9 cellular contexts compared by ENCODE assay signal in genomic region chr13:87678353-87678752, GRCh38. TPM values are rescaled to one million over a fixed set of nuclear protein-coding genes. Genes with fewer than 3 reads are reported as not detected.
DNase-seq lines count a peak whose midpoint lies in the region; ATAC-seq and TF ChIP-seq lines count a peak whose summit lies in the region.
"Had no signal": no experiment of that assay in that cellular context is flagged by ENCODE, and none has a peak within 500 bp of the region (broad histone marks: within the 10 kb centered on the region; RNA-seq: fewer than 3 reads in every experiment).

No MANE protein-coding gene starts in this region.

- TF ChIP-seq POLR2A in suprapubic skin (IDR thresholded peaks at IDR 0.05), result no peak

- H3K36me3 ChIP-seq in ascending aorta, result no peaks in the 10 kb centered on the region
- H3K36me3 ChIP-seq in left lung, result no peaks in the 10 kb centered on the region
- H3K36me3 ChIP-seq in suprapubic skin, result no peaks in the 10 kb centered on the region
- H3K36me3 ChIP-seq: BLaER1 treated with 17β-estradiol and CSF1 and Interleukin-3, amounts not matched to agents 10 nM and 100 nM had no signal

- H3K4me3 Mint-ChIP-seq in activated CD8-positive, alpha-beta T cell treated with anti-CD3 and anti-CD28 coated beads for 36 hours, result peak overlapping the region; percentile 43
- H3K4me3 Mint-ChIP-seq in activated CD8-positive, alpha-beta T cell treated with anti-CD3 and anti-CD28 coated beads, Interleukin-2, amount 10 ng/mL, durations not matched to agents 7 days and 5 days, result no peak overlapping the region

- H3K27ac Mint-ChIP-seq in activated CD8-positive, alpha-beta T cell treated with anti-CD3 and anti-CD28 coated beads for 36 hours, result no peak overlapping the region
- H3K27ac Mint-ChIP-seq in activated CD8-positive, alpha-beta T cell treated with anti-CD3 and anti-CD28 coated beads, Interleukin-2, amount 10 ng/mL, durations not matched to agents 7 days and 5 days, result no peak overlapping the region

- no peak for TF ChIP-seq EP300 in suprapubic skin (IDR thresholded peaks at IDR 0.05)

- no peak for TF ChIP-seq CTCF in activated CD8-positive, alpha-beta T cell treated with anti-CD3 and anti-CD28 coated beads for 36 hours (IDR thresholded peaks at IDR 0.05)
- TF ChIP-seq CTCF in ascending aorta (IDR thresholded peaks at IDR 0.05), result no peak
- TF ChIP-seq CTCF in left lung (IDR thresholded peaks at IDR 0.05), result no peak
- no peak for TF ChIP-seq CTCF in suprapubic skin (IDR thresholded peaks at IDR 0.05)

- no peak for DNase-seq in activated CD8-positive, alpha-beta T cell treated with anti-CD3 and anti-CD28 coated beads for 36 hours
- no peak for DNase-seq in activated CD8-positive, alpha-beta T cell treated with anti-CD3 and anti-CD28 coated beads, Interleukin-2, amount 10 ng/mL, durations not matched to agents 7 days and 5 days
- no peak for DNase-seq in ascending aorta (ENCODE audit: low spot score in 2 of 2)
- no peak for DNase-seq in left lung
- no peak for DNase-seq in suprapubic skin (ENCODE audit: low spot score in 2 of 2)
- DNase-seq in NCI-H187 (lab: John Stamatoyannopoulos, UW), result no peak
- DNase-seq in COLO668 (lab: John Stamatoyannopoulos, UW; ENCODE audit: unreplicated experiment), result no peak

- no peak for ATAC-seq in activated CD8-positive, alpha-beta T cell treated with anti-CD3 and anti-CD28 coated beads for 36 hours
- ATAC-seq in activated CD8-positive, alpha-beta T cell treated with anti-CD3 and anti-CD28 coated beads, Interleukin-2, amount 10 ng/mL, durations not matched to agents 7 days and 5 days, result no peak
- ATAC-seq in left lung (peak; percentile 7), HG03025 (IDR thresholded peaks at IDR 0.05; ENCODE audit: low FRiP score, unreplicated experiment) (no peak)

- H3K27me3 ChIP-seq in ascending aorta (peaks cover 6% of the 10 kb centered on the region), left lung (peaks cover 49 to 53% of the 10 kb centered on the region in 2 donors), suprapubic skin (peaks cover 44% of the 10 kb centered on the region)
- H3K27me3 ChIP-seq: BLaER1 treated with 17β-estradiol and CSF1 and Interleukin-3, amounts not matched to agents 10 nM and 100 nM had no signal

- no peaks in the 10 kb centered on the region for H3K9me3 Mint-ChIP-seq in activated CD8-positive, alpha-beta T cell treated with anti-CD3 and anti-CD28 coated beads for 36 hours
- no peaks in the 10 kb centered on the region for H3K9me3 Mint-ChIP-seq in activated CD8-positive, alpha-beta T cell treated with anti-CD3 and anti-CD28 coated beads, Interleukin-2, amount 10 ng/mL, durations not matched to agents 7 days and 5 days (ENCODE audit: insufficient read depth)

- 29% methylated on average over 9 of the region's 9 CpGs for WGBS in suprapubic skin

- POLR2A ChIA-PET in activated CD8-positive, alpha-beta T cell treated with anti-CD3 and anti-CD28 coated beads for 36 hours (lab: Charles Lee), result no interaction called here
- POLR2A ChIA-PET in activated CD8-positive, alpha-beta T cell treated with anti-CD3 and anti-CD28 coated beads, Interleukin-2, amount 10 ng/mL, durations not matched to agents 7 days and 5 days (lab: Charles Lee), result no interaction called here

- peaks cover 22% of the 10 kb centered on the region for H3K4me1 Mint-ChIP-seq in activated CD8-positive, alpha-beta T cell treated with anti-CD3 and anti-CD28 coated beads for 36 hours (ENCODE audit: low read depth)
- H3K4me1 Mint-ChIP-seq in activated CD8-positive, alpha-beta T cell treated with anti-CD3 and anti-CD28 coated beads, Interleukin-2, amount 10 ng/mL, durations not matched to agents 7 days and 5 days (ENCODE audit: low read depth), result peaks cover 14% of the 10 kb centered on the region

- CTCF ChIA-PET in activated CD8-positive, alpha-beta T cell treated with anti-CD3 and anti-CD28 coated beads for 36 hours (lab: Charles Lee), result no interaction called here
- CTCF ChIA-PET in activated CD8-positive, alpha-beta T cell treated with anti-CD3 and anti-CD28 coated beads, Interleukin-2, amount 10 ng/mL, durations not matched to agents 7 days and 5 days (lab: Charles Lee), result no interaction called here

- intact Hi-C loops in activated CD8-positive, alpha-beta T cell treated with anti-CD3 and anti-CD28 coated beads for 36 hours (cut with micrococcal nuclease), result no loop called here
- intact Hi-C loops in ascending aorta (cut with DNase I), result no loop called here
- intact Hi-C loops in left lung (cut with DNase I), result no loop called here

- peak overlapping the region; percentile 48 to 60 for H3K4me3 ChIP-seq in ascending aorta
- peak overlapping the region; percentile 31 to 42 for H3K4me3 ChIP-seq in left lung
- peak overlapping the region; percentile 48 for H3K4me3 ChIP-seq in suprapubic skin
- H3K4me3 ChIP-seq: BLaER1 treated with 17β-estradiol and CSF1 and Interleukin-3, amounts not matched to agents 10 nM and 100 nM had no signal

- H3K27ac ChIP-seq in ascending aorta (no peak overlapping the region), left lung (no peak overlapping the region), suprapubic skin (no peak overlapping the region)
- H3K27ac ChIP-seq: BLaER1 treated with 17β-estradiol and CSF1 and Interleukin-3, amounts not matched to agents 10 nM and 100 nM had no signal

- H3K9me3 ChIP-seq in ascending aorta, result no peaks in the 10 kb centered on the region
- H3K9me3 ChIP-seq in left lung, result no peaks in the 10 kb centered on the region
- no peaks in the 10 kb centered on the region for H3K9me3 ChIP-seq in suprapubic skin

- H3K4me1 ChIP-seq in ascending aorta (peaks cover 2 to 4% of the 10 kb centered on the region in 2 donors), left lung (peaks cover 6 to 11% of the 10 kb centered on the region in 2 donors), suprapubic skin (peaks cover 26% of the 10 kb centered on the region)
- H3K4me1 ChIP-seq: BLaER1 treated with 17β-estradiol and CSF1 and Interleukin-3, amounts not matched to agents 10 nM and 100 nM had no signal

- peaks cover 6% of the 10 kb centered on the region for H3K36me3 Mint-ChIP-seq in activated CD8-positive, alpha-beta T cell treated with anti-CD3 and anti-CD28 coated beads for 36 hours (ENCODE audit: low read depth)
- H3K36me3 Mint-ChIP-seq in activated CD8-positive, alpha-beta T cell treated with anti-CD3 and anti-CD28 coated beads, Interleukin-2, amount 10 ng/mL, durations not matched to agents 7 days and 5 days (ENCODE audit: low read depth), result no peaks in the 10 kb centered on the region

- peaks cover 49% of the 10 kb centered on the region for H3K27me3 Mint-ChIP-seq in activated CD8-positive, alpha-beta T cell treated with anti-CD3 and anti-CD28 coated beads for 36 hours
- peaks cover 44% of the 10 kb centered on the region for H3K27me3 Mint-ChIP-seq in activated CD8-positive, alpha-beta T cell treated with anti-CD3 and anti-CD28 coated beads, Interleukin-2, amount 10 ng/mL, durations not matched to agents 7 days and 5 days (ENCODE audit: low read depth)

RNA-seq across cellular contexts. Expression of gene SLITRK5, which starts 7.2 kb away (rescaled TPM):
- not detected for total RNA-seq in activated CD8-positive, alpha-beta T cell treated with anti-CD3 and anti-CD28 coated beads for 36 hours
- not detected for total RNA-seq in activated CD8-positive, alpha-beta T cell treated with anti-CD3 and anti-CD28 coated beads, Interleukin-2, amount 10 ng/mL, durations not matched to agents 7 days and 5 days
- total RNA-seq in ascending aorta, result not detected
- total RNA-seq in left lung, result under 1 TPM; 0.09 to 0.13 TPM
- under 1 TPM; 0.18 to 0.97 (median 0.24) TPM for total RNA-seq in suprapubic skin
